In the genomic region with DNA sequence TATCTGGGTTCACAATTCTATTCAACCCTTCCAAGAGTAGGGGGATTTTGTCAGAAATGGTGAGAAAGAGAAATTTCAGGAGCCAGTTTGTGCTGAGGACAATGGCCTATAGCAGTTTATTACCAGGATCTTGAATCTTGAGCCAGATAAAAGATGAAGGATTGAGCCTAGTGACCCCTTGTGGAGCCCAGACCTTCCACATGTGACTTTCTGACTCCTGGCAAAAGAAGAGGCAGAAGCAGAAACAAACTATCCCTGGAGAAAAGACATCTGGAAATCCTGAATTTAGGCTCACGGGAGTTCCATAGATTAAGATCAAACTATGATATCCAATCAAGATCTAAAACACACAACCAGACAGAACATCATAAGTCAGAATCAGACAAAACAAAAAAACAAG, we compare ENCODE assay signal across 24 cellular contexts.
DNase-seq lines count a peak whose midpoint lies in the region; ATAC-seq and TF ChIP-seq lines count a peak whose summit lies in the region.
"Had no signal": no experiment of that assay in that cellular context is flagged by ENCODE, and none has a peak within 500 bp of the region (broad histone marks: within the 10 kb centered on the region; RNA-seq: fewer than 3 reads in every experiment).

No MANE protein-coding gene starts in this region.

- WGBS in endodermal cell (ENCODE audit: insufficient coverage in 1 of 2, insufficient read length in 1 of 2), 2 experiments = 80% methylated on average over 1 of the region's 1 CpG; no CpG with 5 or more reads in 1 of the 2 experiments

- no peak; the same call in 2 of the 3 replicates for ATAC-seq in GM23338
- ATAC-seq: activated CD4-positive, alpha-beta T cell treated with anti-CD3 and anti-CD28 coated beads for 36 hours; activated T-cell treated with anti-CD3 and anti-CD28 coated beads, Interleukin-2, amount 50 U/mL, for 72 hours; stimulated activated naive B cell treated with anti-CD40 and anti-IgM and Interleukin-4, amounts not matched to agents 10 μg/mL and 1 μg/mL and 100 μg/mL, for 72 hours had no signal

- in situ Hi-C loops in G401 (cut with HindIII; ENCODE audit: low sequenced_read_pairs) = no loop called here

- H3K9me3 ChIP-seq in endodermal cell (ENCODE audit: control insufficient read depth, low read length) = no peaks in the 10 kb centered on the region
- H3K9me3 ChIP-seq: testis had no signal

- H4K20me1 ChIP-seq in GM23338 (replicated peaks; ENCODE audit: insufficient read depth) = no peaks in the 10 kb centered on the region

- H3K36me3 ChIP-seq in GM23338 (ENCODE audit: insufficient read depth) = no peaks in the 10 kb centered on the region
- no peaks in the 10 kb centered on the region for H3K36me3 ChIP-seq in endodermal cell (ENCODE audit: control insufficient read depth, insufficient read depth, low read length)

- peaks cover 3% of the 10 kb centered on the region; the same call in 1 of the 2 replicates for H3K9me2 ChIP-seq in GM23338 (ENCODE audit: insufficient read depth)

- no peak overlapping the region for H3K4me3 Mint-ChIP-seq in GM23338
- no peak overlapping the region for H3K4me3 Mint-ChIP-seq in endodermal cell
- no peak overlapping the region for H3K4me3 Mint-ChIP-seq in progenitor cell of endocrine pancreas (ENCODE audit: low read depth)
- H3K4me3 Mint-ChIP-seq: activated CD4-positive, alpha-beta T cell treated with anti-CD3 and anti-CD28 coated beads for 36 hours; activated naive CD4-positive, alpha-beta T cell treated with anti-CD3 and anti-CD28 coated beads, Interleukin-2, amount 10 ng/mL, durations not matched to agents 7 days and 5 days; activated T-cell treated with anti-CD3 and anti-CD28 coated beads, Interleukin-2, amount 50 U/mL, for 72 hours; CD8-positive, alpha-beta memory T cell; central memory CD8-positive, alpha-beta T cell; stimulated activated naive B cell treated with anti-CD40 and anti-IgM and Interleukin-4, amounts not matched to agents 10 μg/mL and 1 μg/mL and 100 μg/mL, for 72 hours had no signal

- no peaks in the 10 kb centered on the region for H3K4me1 ChIP-seq in GM23338 (ENCODE audit: insufficient read depth)
- H3K4me1 ChIP-seq in endodermal cell (ENCODE audit: control insufficient read depth, insufficient read depth, low read length) = no peaks in the 10 kb centered on the region
- H3K4me1 ChIP-seq: testis had no signal

- H3K4me1 Mint-ChIP-seq in GM23338 (peaks cover 3% of the 10 kb centered on the region; the same call in 2 of the 3 replicates), endodermal cell (no peaks in the 10 kb centered on the region), progenitor cell of endocrine pancreas (ENCODE audit: low read depth) (no peaks in the 10 kb centered on the region)
- H3K4me1 Mint-ChIP-seq: activated CD4-positive, alpha-beta T cell treated with anti-CD3 and anti-CD28 coated beads for 36 hours; activated naive CD4-positive, alpha-beta T cell treated with anti-CD3 and anti-CD28 coated beads, Interleukin-2, amount 10 ng/mL, durations not matched to agents 7 days and 5 days; CD8-positive, alpha-beta memory T cell; central memory CD8-positive, alpha-beta T cell; stimulated activated naive B cell treated with anti-CD40 and anti-IgM and Interleukin-4, amounts not matched to agents 10 μg/mL and 1 μg/mL and 100 μg/mL, for 72 hours had no signal

- H3K27me3 Mint-ChIP-seq in GM23338 (ENCODE audit: insufficient read depth, low read depth, poor library complexity) (no peaks in the 10 kb centered on the region), endodermal cell (ENCODE audit: insufficient read depth) (no peaks in the 10 kb centered on the region), progenitor cell of endocrine pancreas (no peaks in the 10 kb centered on the region)
- H3K27me3 Mint-ChIP-seq: activated CD4-positive, alpha-beta T cell treated with anti-CD3 and anti-CD28 coated beads for 36 hours; activated naive CD4-positive, alpha-beta T cell treated with anti-CD3 and anti-CD28 coated beads, Interleukin-2, amount 10 ng/mL, durations not matched to agents 7 days and 5 days; CD8-positive, alpha-beta memory T cell; central memory CD8-positive, alpha-beta T cell; stimulated activated naive B cell treated with anti-CD40 and anti-IgM and Interleukin-4, amounts not matched to agents 10 μg/mL and 1 μg/mL and 100 μg/mL, for 72 hours had no signal

- H3K4me3 ChIP-seq in GM23338 (no peak overlapping the region), endodermal cell (ENCODE audit: low read length) (no peak overlapping the region)
- H3K4me3 ChIP-seq: lung, testis had no signal

- H3K9ac ChIP-seq in endodermal cell (ENCODE audit: extremely low read depth, low read length, poor library complexity, severe bottlenecking) = no peak overlapping the region

- no peaks in the 10 kb centered on the region for H3K79me2 ChIP-seq in GM23338 (replicated peaks; ENCODE audit: insufficient read depth)

- no peak overlapping the region for H2AFZ ChIP-seq in GM23338

- H3K27me3 ChIP-seq in GM23338 (ENCODE audit: insufficient read depth) (no peaks in the 10 kb centered on the region), endodermal cell (ENCODE audit: control insufficient read depth, insufficient read depth, low read length, poor library complexity, severe bottlenecking) (no peaks in the 10 kb centered on the region)
- H3K27me3 ChIP-seq: testis had no signal

- DNase-seq in GM23338 (ENCODE audit: low spot score) (peak; percentile 48), RKO (ENCODE audit: low spot score) (peak; percentile 22), endodermal cell (peak; percentile 52), progenitor cell of endocrine pancreas (ENCODE audit: low spot score, unreplicated experiment) (no peak), T-helper 1 cell (no peak), dedifferentiated amniotic fluid mesenchymal stem cell (ENCODE audit: extremely low spot score) (no peak), hypothalamus (lab: John Stamatoyannopoulos, UW) (no peak), G401 (ENCODE audit: low spot score) (no peak)
- DNase-seq: activated CD4-positive, alpha-beta T cell treated with anti-CD3 and anti-CD28 coated beads for 36 hours; activated naive CD4-positive, alpha-beta T cell treated with anti-CD3 and anti-CD28 coated beads, Interleukin-2, amount 10 ng/mL, durations not matched to agents 7 days and 5 days; activated T-cell treated with anti-CD3 and anti-CD28 coated beads, Interleukin-2, amount 50 U/mL, for 72 hours; aorta; CD8-positive, alpha-beta memory T cell; DMS79; hippocampal formation; KG1; NCI-H526 treated with DMSO at 0.1 percent for 48 hours; occipital lobe; retina; stimulated activated CD4-positive, alpha-beta T cell treated with anti-CD3 and anti-CD28 coated beads, Interleukin-2, amount 100 ng/mL, for 48 hours; stimulated activated naive B cell treated with anti-CD40 and anti-IgM and Interleukin-4, amounts not matched to agents 10 μg/mL and 1 μg/mL and 100 μg/mL, for 72 hours; testis had no signal

- H3K27ac Mint-ChIP-seq in GM23338 (no peak overlapping the region), endodermal cell (no peak overlapping the region), progenitor cell of endocrine pancreas (no peak overlapping the region)
- H3K27ac Mint-ChIP-seq: activated CD4-positive, alpha-beta T cell treated with anti-CD3 and anti-CD28 coated beads for 36 hours; activated naive CD4-positive, alpha-beta T cell treated with anti-CD3 and anti-CD28 coated beads, Interleukin-2, amount 10 ng/mL, durations not matched to agents 7 days and 5 days; activated T-cell treated with anti-CD3 and anti-CD28 coated beads, Interleukin-2, amount 50 U/mL, for 72 hours; CD8-positive, alpha-beta memory T cell; stimulated activated naive B cell treated with anti-CD40 and anti-IgM and Interleukin-4, amounts not matched to agents 10 μg/mL and 1 μg/mL and 100 μg/mL, for 72 hours had no signal

- H3K27ac ChIP-seq in GM23338 (ENCODE audit: low read depth) = no peak overlapping the region
- no peak overlapping the region for H3K27ac ChIP-seq in endodermal cell (ENCODE audit: low read depth, low read length)
- H3K27ac ChIP-seq: testis had no signal

- no peaks in the 10 kb centered on the region for H3F3A ChIP-seq in GM23338 (replicated peaks; ENCODE audit: low read depth)

- TF ChIP-seq CTCF in GM23338 (conservative IDR thresholded peaks at IDR 0.05; ENCODE audit: low read depth in 2 of 2) (peak; percentile 46 to 58; a peak in 3 of 4 replicates), endodermal cell (conservative IDR thresholded peaks at IDR 0.05) (peak; percentile 71), progenitor cell of endocrine pancreas (IDR thresholded peaks at IDR 0.05; ENCODE audit: unreplicated experiment) (peak; percentile 40)

- no peak overlapping the region for H3K4me2 ChIP-seq in GM23338

- H3K9me3 Mint-ChIP-seq in GM23338 (no peaks in the 10 kb centered on the region; the same call in 2 of the 3 replicates), endodermal cell (no peaks in the 10 kb centered on the region), progenitor cell of endocrine pancreas (ENCODE audit: low read depth) (peaks cover 5% of the 10 kb centered on the region)

- H3K36me3 Mint-ChIP-seq in GM23338 (ENCODE audit: low read depth) (no peaks in the 10 kb centered on the region), endodermal cell (ENCODE audit: low read depth) (no peaks in the 10 kb centered on the region), progenitor cell of endocrine pancreas (ENCODE audit: insufficient read depth) (no peaks in the 10 kb centered on the region)
- H3K36me3 Mint-ChIP-seq: activated naive CD4-positive, alpha-beta T cell treated with anti-CD3 and anti-CD28 coated beads, Interleukin-2, amount 10 ng/mL, durations not matched to agents 7 days and 5 days; CD8-positive, alpha-beta memory T cell; stimulated activated naive B cell treated with anti-CD40 and anti-IgM and Interleukin-4, amounts not matched to agents 10 μg/mL and 1 μg/mL and 100 μg/mL, for 72 hours had no signal

TF ChIP-seq in GM23338, 12 proteins besides CTCF, POLR2A, EP300 and RAD21 (continues in another document):
- TF ChIP-seq CREB1 (CRISPR knock-in tag; IDR thresholded peaks at IDR 0.05; ENCODE audit: low read depth) (no peak), POLR2AphosphoS5 (IDR thresholded peaks at IDR 0.05; ENCODE audit: low read depth) (no peak), STAT1 (IDR thresholded peaks at IDR 0.05; ENCODE audit: unreplicated experiment) (no peak), JUNB (IDR thresholded peaks at IDR 0.05; ENCODE audit: unreplicated experiment) (no peak), EZH2 (IDR thresholded peaks at IDR 0.05; ENCODE audit: low read depth, unreplicated experiment) (no peak), ZNF114 (CRISPR knock-in tag; IDR thresholded peaks at IDR 0.05) (no peak), ZNF331 (CRISPR knock-in tag; IDR thresholded peaks at IDR 0.05; ENCODE audit: low read depth) (no peak)

Comparison
In these comparisons a context has a peak if more than half of its experiments do, and no peak if none do; other contexts are left out.
1. DNase-seq: peak in GM23338 (single experiment), RKO (single experiment) and endodermal cell (single experiment); none in progenitor cell of endocrine pancreas (single experiment), T-helper 1 cell (0 of 5), dedifferentiated amniotic fluid mesenchymal stem cell (single experiment), hypothalamus (0 of 51) and G401 (single experiment).
2. Peak in every context shown above with its lines, with median percentiles within 50 percentile points of each other: CTCF ChIP-seq.